In genomic region chr12:53147181-53147580, GRCh38 we compare ENCODE assay signal across 29 cellular contexts. TPM values are rescaled to one million over a fixed set of nuclear protein-coding genes. Genes with fewer than 3 reads are reported as not detected.
"Had no signal": no experiment of that assay in that cellular context is flagged by ENCODE, and none has a peak within 500 bp of the region (broad histone marks: within the 10 kb centered on the region; RNA-seq: fewer than 3 reads in every experiment).

No MANE protein-coding gene starts in this region.

- H3K27ac ChIP-seq: stomach, suprapubic skin, testis, thoracic aorta, thyroid gland, tibial artery, tibial nerve, transverse colon, upper lobe of left lung, upper lobe of right lung, uterus, vagina had no signal

- H3K27me3 ChIP-seq: stomach, suprapubic skin, testis, thyroid gland, tibial artery, tibial nerve, transverse colon, upper lobe of left lung, upper lobe of right lung, uterus, vagina had no signal

- FAIRE-seq: urothelium cell line had no signal

- H3K4me1 ChIP-seq: stomach, suprapubic skin, testis, thyroid gland, tibial nerve, transverse colon, upper lobe of left lung, upper lobe of right lung, uterus, vagina had no signal

- H3K36me3 ChIP-seq: stomach, suprapubic skin, thoracic aorta, thyroid gland, tibial artery, tibial nerve, transverse colon, upper lobe of left lung, upper lobe of right lung, uterus, vagina had no signal

- H3K4me3 ChIP-seq: stomach, suprapubic skin, testis, thoracic aorta, thyroid gland, tibial artery, tibial nerve, transverse colon, upper lobe of left lung, upper lobe of right lung, uterus, vagina had no signal

- DNase-seq: stimulated activated CD4-positive, alpha-beta T cell treated with anti-CD3 and anti-CD28 coated beads, Interleukin-2, amount 100 ng/mL, for 48 hours; stimulated activated CD4-positive, alpha-beta T cell treated with anti-CD3 and anti-CD28 coated beads, Interleukin-4, amount 100 ng/mL, for 1 hour; stimulated activated CD4-positive, alpha-beta T cell treated with anti-CD3 and anti-CD28 coated beads, Interleukin-4, amount 100 ng/mL, for 24 hours; stimulated activated CD4-positive, alpha-beta T cell treated with anti-CD3 and anti-CD28 coated beads, Interleukin-4, amount 100 ng/mL, for 4 hours; stimulated activated CD8-positive, alpha-beta memory T cell treated with anti-CD3 and anti-CD28 coated beads, Interleukin-4, amount 100 ng/mL, for 48 hours; stimulated activated naive B cell treated with anti-CD40 and anti-IgM and Interleukin-4, amounts not matched to agents 10 μg/mL and 1 μg/mL and 100 μg/mL, for 72 hours; stimulated activated naive CD4-positive, alpha-beta T cell; stimulated activated naive CD4-positive, alpha-beta T cell treated with Interleukin-2 at 50 U/mL for 16 hours; stimulated activated naive CD8-positive, alpha-beta T cell treated with anti-CD3 and anti-CD28 coated beads, Interleukin-15, amount 100 ng/mL, for 72 hours; stimulated activated naive CD8-positive, alpha-beta T cell treated with anti-CD3 and anti-CD28 coated beads, Interleukin-15, Interleukin-2, amounts not matched to agents 100 U/mL and 50 U/mL, for 24 hours; stomach; substantia nigra; testis; thyroid gland; tibial artery; transverse colon; trophoblast cell; upper lobe of left lung; upper lobe of right lung; uterus had no signal

- H3K9me3 ChIP-seq: stomach, suprapubic skin, testis, thoracic aorta, thyroid gland, tibial artery, tibial nerve, transverse colon, upper lobe of left lung, upper lobe of right lung, uterus, vagina had no signal

- ATAC-seq: stimulated activated effector memory CD8-positive, alpha-beta T cell treated with anti-CD3 and anti-CD28 coated beads, Interleukin-12 subunit alpha, Interleukin-12 subunit beta, amount 100 ng/mL, for 72 hours; stimulated activated memory B cell treated with anti-CD40 and anti-IgM and Interleukin-4, amounts not matched to agents 10 μg/mL and 1 μg/mL and 100 μg/mL, for 72 hours; stimulated activated naive B cell treated with anti-CD40 and anti-IgM and Interleukin-4, amounts not matched to agents 10 μg/mL and 1 μg/mL and 100 μg/mL, for 72 hours; stimulated activated naive CD8-positive, alpha-beta T cell treated with anti-CD3 and anti-CD28 coated beads, Interleukin-15, amount 100 ng/mL, for 72 hours; stimulated activated naive CD8-positive, alpha-beta T cell treated with anti-CD3 and anti-CD28 coated beads, Interleukin-15, Interleukin-2, amounts not matched to agents 100 U/mL and 50 U/mL, for 24 hours; upper lobe of right lung had no signal

RNA-seq across cellular contexts. Expression of gene SOAT2, which starts 43.9 kb away (rescaled TPM):
- total RNA-seq: suprapubic skin, temporal lobe, upper lobe of right lung, urinary bladder had no signal
